In genomic region chr20:23050847-23051627, GRCh38 we compare ENCODE assay signal across 8 cellular contexts. TPM values are rescaled to one million over a fixed set of nuclear protein-coding genes. Genes with fewer than 3 reads are reported as not detected.
DNase-seq lines count a peak whose midpoint lies in the region; ATAC-seq lines count a peak whose summit lies in the region.

No MANE protein-coding gene starts in this region.

- CTCF ChIA-PET in activated CD4-positive, alpha-beta memory T cell treated with anti-CD3 and anti-CD28 coated beads, Interleukin-2, amount 10 ng/mL, durations not matched to agents 7 days and 5 days (lab: Charles Lee): interaction anchor here (0.9 to 2.4 kb wide), 15 partner anchors 9 to 359 kb away, joined by 3 to 13 read pairs (median 4); partner anchors contain the start of gene CD93

- H3K27me3 Mint-ChIP-seq in activated CD4-positive, alpha-beta memory T cell treated with anti-CD3 and anti-CD28 coated beads, Interleukin-2, amount 10 ng/mL, durations not matched to agents 7 days and 5 days: peaks cover 60% of the 10 kb centered on the region

- H3K4me1 Mint-ChIP-seq in activated CD4-positive, alpha-beta memory T cell treated with anti-CD3 and anti-CD28 coated beads, Interleukin-2, amount 10 ng/mL, durations not matched to agents 7 days and 5 days: peaks cover 9% of the 10 kb centered on the region

- no peaks in the 10 kb centered on the region for H3K36me3 Mint-ChIP-seq in activated CD4-positive, alpha-beta memory T cell treated with anti-CD3 and anti-CD28 coated beads, Interleukin-2, amount 10 ng/mL, durations not matched to agents 7 days and 5 days (ENCODE audit: low read depth)

- POLR2A ChIA-PET in activated CD4-positive, alpha-beta memory T cell treated with anti-CD3 and anti-CD28 coated beads, Interleukin-2, amount 10 ng/mL, durations not matched to agents 7 days and 5 days (lab: Charles Lee): interaction anchor here (1.0 kb wide), 2 partner anchors 35 to 185 kb away, joined by 3 read pairs; partner anchors contain the start of gene CD93

- no peak overlapping the region for H2BK12ac ChIP-seq in neuronal stem cell (ENCODE audit: low read length)

- H3K79me1 ChIP-seq in neuronal stem cell (ENCODE audit: low read depth, low read length): no peaks in the 10 kb centered on the region

- H4K8ac ChIP-seq in neuronal stem cell (ENCODE audit: low read depth, low read length): peak overlapping the region; percentile 29

- H3K14ac ChIP-seq in neuronal stem cell (ENCODE audit: low read length): peak overlapping the region; percentile 82

- no peak overlapping the region for H3K4me3 Mint-ChIP-seq in activated CD4-positive, alpha-beta memory T cell treated with anti-CD3 and anti-CD28 coated beads, Interleukin-2, amount 10 ng/mL, durations not matched to agents 7 days and 5 days

- H3K36me3 ChIP-seq in HUES64 (ENCODE audit: insufficient read depth, low read length) (no peaks in the 10 kb centered on the region), neuronal stem cell (replicated peaks in 1 of 2; ENCODE audit: control insufficient read depth in 2 of 2, insufficient read depth in 2 of 2, low read length in 2 of 2) (no peaks in the 10 kb centered on the region)

- intact Hi-C loops in Right ventricle myocardium inferior (cut with DNase I): loop anchor here (2.0 to 10.0 kb wide), 3 partner anchors 34 to 291 kb away; no protein-coding TSS in a partner anchor

- H3K9me3 ChIP-seq in HUES64 (ENCODE audit: insufficient read depth, low read depth, low read length) (no peaks in the 10 kb centered on the region), neuronal stem cell (replicated peaks in 1 of 2; ENCODE audit: control insufficient read depth in 2 of 2, insufficient read depth in 1 of 2, low read depth in 1 of 2, low read length in 2 of 2) (peaks cover 0 to 7% of the 10 kb centered on the region in 2 donors)

- DNase-seq in CD1c-positive myeloid dendritic cell (ENCODE audit: extremely low spot score) (peak; percentile 92), Right ventricle myocardium inferior (ENCODE audit: missing footprints) (peak; percentile 95), neuronal stem cell (ENCODE audit: low spot score) (peak; percentile 87), NCI-H446 (lab: John Stamatoyannopoulos, UW) (no peak), LoVo (ENCODE audit: low spot score) (no peak)
- peak; percentile 62 for DNase-seq in activated CD4-positive, alpha-beta memory T cell treated with anti-CD3 and anti-CD28 coated beads, Interleukin-2, amount 10 ng/mL, durations not matched to agents 7 days and 5 days

- ATAC-seq in Right ventricle myocardium inferior (peak; percentile 53), HG03095 (IDR thresholded peaks at IDR 0.05; ENCODE audit: unreplicated experiment) (no peak)

- H3K9me3 Mint-ChIP-seq in activated CD4-positive, alpha-beta memory T cell treated with anti-CD3 and anti-CD28 coated beads, Interleukin-2, amount 10 ng/mL, durations not matched to agents 7 days and 5 days: no peaks in the 10 kb centered on the region

- H2BK15ac ChIP-seq in neuronal stem cell (ENCODE audit: low read length): peak overlapping the region; percentile 56

- H3K23ac ChIP-seq in neuronal stem cell (ENCODE audit: low read depth, low read length, poor library complexity): peak overlapping the region; percentile 58

- no peak overlapping the region for H4K91ac ChIP-seq in neuronal stem cell (ENCODE audit: low read depth, low read length, poor library complexity)

- WGBS in HUES64: under 1% methylated on average over 44 of the region's 46 CpGs
- WGBS in neuronal stem cell (ENCODE audit: extremely low coverage in 2 of 2, insufficient read length in 2 of 2, insufficient replicate concordance in 1 of 2), 2 donors: no CpG with 5 or more reads among the region's 46 CpGs

- H3K18ac ChIP-seq in neuronal stem cell (ENCODE audit: low read length): peak overlapping the region; percentile 97

- H3K27me3 ChIP-seq in HUES64 (ENCODE audit: insufficient read depth, low read length) (peaks cover 77% of the 10 kb centered on the region), neuronal stem cell (ENCODE audit: control insufficient read depth in 3 of 3, insufficient read depth in 3 of 3, low read depth in 1 of 3, low read length in 3 of 3) (peaks cover 10 to 77% (median 42%) of the 10 kb centered on the region in 3 experiments)

- no peak overlapping the region for H3K4ac ChIP-seq in neuronal stem cell (ENCODE audit: low read length)

- peak overlapping the region; percentile 71 for H3K4me3 ChIP-seq in HUES64 (ENCODE audit: low read length)
- H3K4me3 ChIP-seq in neuronal stem cell (ENCODE audit: low read length in 2 of 2): peak overlapping the region; percentile 44 to 87

- peaks cover 7% of the 10 kb centered on the region; the same call in 1 of the 2 replicates for H3K4me1 ChIP-seq in HUES64 (ENCODE audit: insufficient read depth, low read length)
- peaks cover 0 to 13% of the 10 kb centered on the region in 2 donors for H3K4me1 ChIP-seq in neuronal stem cell (ENCODE audit: control insufficient read depth in 2 of 2, insufficient read depth in 1 of 2, low read depth in 1 of 2, low read length in 2 of 2)

- peak overlapping the region; percentile 6 for H2AK5ac ChIP-seq in neuronal stem cell (ENCODE audit: low read depth, low read length)

- peak overlapping the region; percentile 48 for H2BK120ac ChIP-seq in neuronal stem cell (ENCODE audit: low read depth, low read length)

- H3K4me2 ChIP-seq in neuronal stem cell (ENCODE audit: insufficient read depth, low read length, poor library complexity, severe bottlenecking): peak overlapping the region; percentile 98

- H2BK5ac ChIP-seq in neuronal stem cell (ENCODE audit: low read length): no peak overlapping the region

- H3K9ac ChIP-seq in HUES64 (ENCODE audit: low read depth, low read length) (peak overlapping the region; percentile 63), neuronal stem cell (ENCODE audit: low read depth, low read length, poor library complexity) (peak overlapping the region; percentile 85)

- H3K27ac ChIP-seq in HUES64 (ENCODE audit: low read depth, low read length): peak overlapping the region; percentile 60
- no peak overlapping the region for H3K27ac ChIP-seq in neuronal stem cell (replicated peaks; ENCODE audit: low read length)

- peak overlapping the region; percentile 90 for H2AFZ ChIP-seq in neuronal stem cell (ENCODE audit: low read length)

- no peak overlapping the region for H3K27ac Mint-ChIP-seq in activated CD4-positive, alpha-beta memory T cell treated with anti-CD3 and anti-CD28 coated beads, Interleukin-2, amount 10 ng/mL, durations not matched to agents 7 days and 5 days

RNA-seq across cellular contexts. Expression of gene THBD, which starts 1.6 kb away (rescaled TPM):
- polyA plus RNA-seq in HUES64 (2013, experiment 1 of 2): 0.55 TPM
- polyA plus RNA-seq in HUES64 (2013, experiment 2 of 2): 0.70 TPM
- total RNA-seq in activated CD4-positive, alpha-beta memory T cell treated with anti-CD3 and anti-CD28 coated beads, Interleukin-2, amount 10 ng/mL, durations not matched to agents 7 days and 5 days: not detected
- 17.4 TPM for total RNA-seq in Right ventricle myocardium inferior
- polyA plus RNA-seq in neuronal stem cell (2013, experiment 1 of 2): 0.06 TPM
- polyA plus RNA-seq in neuronal stem cell (2013, experiment 2 of 2): 0.10 TPM

RNA-seq across cellular contexts. Expression of gene SSTR4, which starts 15.9 kb away (rescaled TPM):
- not detected for polyA plus RNA-seq in HUES64 (2013, experiment 1 of 2)
- polyA plus RNA-seq in HUES64 (2013, experiment 2 of 2): not detected
- not detected for total RNA-seq in activated CD4-positive, alpha-beta memory T cell treated with anti-CD3 and anti-CD28 coated beads, Interleukin-2, amount 10 ng/mL, durations not matched to agents 7 days and 5 days
- total RNA-seq in Right ventricle myocardium inferior: not detected
- not detected for polyA plus RNA-seq in neuronal stem cell (2013, experiment 1 of 2)
- not detected for polyA plus RNA-seq in neuronal stem cell (2013, experiment 2 of 2)

RNA-seq across cellular contexts. Expression of gene CD93, which starts 35.1 kb away (rescaled TPM):
- 0.05 TPM for polyA plus RNA-seq in HUES64 (2013, experiment 1 of 2)
- polyA plus RNA-seq in HUES64 (2013, experiment 2 of 2): 0.06 TPM
- 1 to 10 TPM; 5.1 to 5.6 TPM for total RNA-seq in activated CD4-positive, alpha-beta memory T cell treated with anti-CD3 and anti-CD28 coated beads, Interleukin-2, amount 10 ng/mL, durations not matched to agents 7 days and 5 days
- total RNA-seq in Right ventricle myocardium inferior: 43.5 TPM
- polyA plus RNA-seq in neuronal stem cell (2013, experiment 1 of 2): under 0.01 TPM
- polyA plus RNA-seq in neuronal stem cell (2013, experiment 2 of 2): 0.01 TPM

Comparison
In these comparisons a context has a peak if more than half of its experiments do, and no peak if none do; other contexts are left out.
1. DNase-seq: peak in CD1c-positive myeloid dendritic cell (single experiment), activated CD4-positive, alpha-beta memory T cell treated with anti-CD3 and anti-CD28 coated beads, Interleukin-2, amount 10 ng/mL, durations not matched to agents 7 days and 5 days (single experiment), Right ventricle myocardium inferior (single experiment) and neuronal stem cell (single experiment); none in NCI-H446 (0 of 2) and LoVo (single experiment).
2. RNA of gene THBD, which starts 1.6 kb away (total RNA-seq): 17.4 TPM in Right ventricle myocardium inferior (single experiment); not detected in activated CD4-positive, alpha-beta memory T cell treated with anti-CD3 and anti-CD28 coated beads, Interleukin-2, amount 10 ng/mL, durations not matched to agents 7 days and 5 days; every median in the first group is over 10 times any median in the second.